In the genomic region with DNA sequence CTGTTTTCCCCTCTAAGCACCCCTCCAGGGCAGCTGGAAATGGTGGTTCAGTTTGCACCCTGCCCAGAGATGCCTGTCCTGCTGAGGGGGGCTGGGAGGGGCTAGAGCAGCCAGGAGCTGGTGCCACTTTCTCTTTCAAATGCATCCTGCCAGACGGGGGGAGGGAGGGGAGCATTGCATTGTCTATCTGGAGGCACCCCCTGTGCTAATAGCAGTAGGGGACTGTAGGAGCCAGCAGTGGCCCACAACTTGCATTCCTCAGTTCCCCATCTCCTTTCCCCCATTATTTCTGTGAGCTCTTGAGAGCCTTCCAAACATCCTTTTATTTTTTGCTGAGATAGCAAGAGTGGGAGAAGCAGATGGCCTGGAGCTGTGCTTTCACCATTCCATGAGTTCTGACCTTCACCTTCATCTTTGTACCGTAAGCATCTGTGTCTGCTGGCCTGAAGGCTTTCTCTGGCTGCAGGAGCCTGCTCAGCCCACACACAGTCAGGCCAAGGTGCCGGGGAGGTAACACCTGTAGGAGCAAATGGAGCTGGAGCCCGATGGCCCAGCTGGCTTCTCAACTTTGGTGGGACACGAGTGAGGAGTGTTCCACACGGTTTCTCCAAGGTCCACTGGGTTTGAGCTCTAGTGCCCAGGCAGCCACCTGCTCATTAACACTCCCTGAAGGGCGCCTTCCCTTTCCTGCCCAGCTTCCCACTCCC, we compare ENCODE assay signal across 1 cellular context.
TF ChIP-seq lines count a peak whose summit lies in the region.

No MANE protein-coding gene starts in this region.

TF ChIP-seq in H1, 55 proteins besides CTCF, POLR2A, EP300 and RAD21 (continued from another document):
- TF ChIP-seq BRCA1 (IDR thresholded peaks at IDR 0.05; ENCODE audit: low read depth, low read length) (no peak), TEAD4 (IDR thresholded peaks at IDR 0.05; ENCODE audit: low read depth, low read length) (peak; percentile 51; the same call in 1 of the 2 replicates), SP1 (IDR thresholded peaks at IDR 0.05; ENCODE audit: low read depth, low read length) (0 out of 2 replicates have a peak, but pooled peaks have one; percentile 38), HDAC2 (IDR thresholded peaks at IDR 0.05; ENCODE audit: borderline replicate concordance in 1 of 2, low read depth in 2 of 2, low read length in 2 of 2) (peak in 1 of 2 experiments; percentile 54; a peak in 1 of 4 replicates), TCF12 (IDR thresholded peaks at IDR 0.05; ENCODE audit: low read depth, low read length) (0 out of 2 replicates have a peak, but pooled peaks have one; percentile 26), KDM4A (IDR thresholded peaks at IDR 0.05; ENCODE audit: low read depth, low read length, severe bottlenecking) (peak; percentile 30), SUZ12 (IDR thresholded peaks at IDR 0.05; ENCODE audit: low read length) (no peak), MAFK (IDR thresholded peaks at IDR 0.05; ENCODE audit: low read depth, low read length) (peak; percentile 12; the same call in 1 of the 2 replicates), EZH2 (IDR thresholded peaks at IDR 0.05; ENCODE audit: low read depth, low read length, severe bottlenecking) (no peak), TAF1 (IDR thresholded peaks at IDR 0.05; ENCODE audit: low read depth, low read length) (0 out of 2 replicates have a peak, but pooled peaks have one; percentile 20)
